ENCODE assay signal across 10 cellular contexts in the genomic region with DNA sequence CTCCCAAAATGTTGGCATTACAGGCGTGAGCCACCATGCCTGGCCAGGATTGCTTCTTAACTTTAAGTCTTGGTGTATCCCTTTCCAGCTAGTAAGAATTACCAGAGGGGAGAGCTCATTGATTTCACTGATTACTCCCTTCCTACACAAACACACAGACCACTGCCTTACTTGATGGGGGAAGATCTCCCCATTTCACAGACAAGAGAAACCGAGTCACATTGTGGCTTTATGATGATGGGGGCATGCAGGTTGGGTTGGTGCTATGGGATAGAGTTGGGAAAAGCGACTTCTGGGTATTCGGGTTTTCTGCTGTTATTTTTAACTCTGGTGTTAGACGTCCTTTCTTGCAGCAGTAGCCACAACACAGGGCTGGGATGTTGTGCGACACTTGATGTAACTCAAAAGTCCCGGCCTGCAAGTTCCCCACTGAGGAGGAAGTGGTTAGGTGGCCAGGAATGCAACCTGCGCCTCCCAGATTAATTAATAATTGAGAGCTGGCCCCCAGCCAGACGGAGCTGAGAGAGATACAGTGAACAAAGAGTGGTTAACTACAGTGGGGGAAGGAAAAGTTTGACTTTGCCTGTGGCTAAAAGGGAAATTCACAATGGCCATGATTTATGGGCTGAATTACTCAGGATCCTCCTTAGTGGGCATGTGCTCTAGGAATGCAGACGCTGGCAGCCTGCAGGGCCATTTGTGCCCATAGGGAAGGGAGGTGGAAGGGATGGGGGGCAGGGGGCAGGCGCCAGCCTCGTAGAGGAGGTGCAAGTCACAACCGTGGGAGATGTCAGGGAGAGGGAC.
DNase-seq lines count a peak whose midpoint lies in the region; ATAC-seq, FAIRE-seq and TF ChIP-seq lines count a peak whose summit lies in the region.
"Had no signal": no experiment of that assay in that cellular context is flagged by ENCODE, and none has a peak within 500 bp of the region (broad histone marks: within the 10 kb centered on the region; RNA-seq: fewer than 3 reads in every experiment).

No MANE protein-coding gene starts in this region.

- DNase-seq in SK-N-MC (ENCODE audit: low read depth, low spot score): peak; percentile 93
- DNase-seq in keratinocyte (ENCODE audit: low read depth, low spot score): peak; percentile 82
- DNase-seq in H54 (ENCODE audit: insufficient read length, low spot score): no peak
- DNase-seq in stimulated activated CD4-positive, alpha-beta T cell treated with anti-CD3 and anti-CD28 coated beads, Interleukin-15, amount 100 ng/mL, for 24 hours: no peak

- ATAC-seq in GM18861 (IDR thresholded peaks at IDR 0.05; ENCODE audit: unreplicated experiment) (peak; percentile 61), HG03175 (IDR thresholded peaks at IDR 0.05; ENCODE audit: unreplicated experiment) (peak; percentile 66), HG03565 (IDR thresholded peaks at IDR 0.05; ENCODE audit: unreplicated experiment) (no peak), HG03457 (IDR thresholded peaks at IDR 0.05; ENCODE audit: unreplicated experiment) (no peak)

- H3K9me1 ChIP-seq in keratinocyte (ENCODE audit: control insufficient read depth, extremely low read depth, insufficient read depth, low read length): no peaks in the 10 kb centered on the region

- H3K4me2 ChIP-seq in keratinocyte (ENCODE audit: control insufficient read depth, extremely low read depth, insufficient read depth, low read depth, low read length): peak overlapping the region; percentile 76

- H3K9me3 ChIP-seq in SK-N-MC (ENCODE audit: low read depth, low read length) (no peaks in the 10 kb centered on the region), keratinocyte (ENCODE audit: control insufficient read depth, low read depth, low read length) (no peaks in the 10 kb centered on the region)
- H3K9me3 ChIP-seq: neutrophil had no signal

- no peak overlapping the region for H2AFZ ChIP-seq in keratinocyte (ENCODE audit: control insufficient read depth, low read length)

- H3K4me3 ChIP-seq in SK-N-MC (peak overlapping the region; percentile 29), keratinocyte (ENCODE audit: control insufficient read depth in 2 of 3, extremely low read depth in 1 of 3, insufficient read depth in 2 of 3, low read depth in 1 of 3, low read length in 3 of 3) (peak overlapping the region in 1 of 3 experiments; percentile 7)

- dilution Hi-C loops in keratinocyte (cut with MboI; ENCODE audit: extremely low pct_ligation_motif_present, low sequenced_read_pairs): no loop called here

- H3K9ac ChIP-seq in SK-N-MC (ENCODE audit: insufficient read length) (no peak overlapping the region), keratinocyte (ENCODE audit: control insufficient read depth, extremely low read depth, insufficient read depth, low read length) (no peak overlapping the region)

- TF ChIP-seq POLR2A in H54 (IDR thresholded peaks at IDR 0.05; ENCODE audit: low read depth, low read length): no peak

- no peaks in the 10 kb centered on the region for H3K79me2 ChIP-seq in keratinocyte (ENCODE audit: control insufficient read depth, insufficient read depth, low read length)

- H3K36me3 ChIP-seq in SK-N-MC (ENCODE audit: insufficient read depth, low read length) (no peaks in the 10 kb centered on the region), keratinocyte (ENCODE audit: control insufficient read depth in 2 of 2, extremely low read depth in 1 of 2, insufficient read depth in 2 of 2, low read length in 2 of 2) (no peaks in the 10 kb centered on the region)
- H3K36me3 ChIP-seq: neutrophil had no signal

- H3K27ac ChIP-seq in SK-N-MC (0 out of 2 replicates have a peak overlapping the region, but pooled peaks have one; percentile 52), keratinocyte (ENCODE audit: control insufficient read depth, insufficient read depth, low read length) (no peak overlapping the region)
- H3K27ac ChIP-seq: neutrophil had no signal

- H3K4me1 ChIP-seq in keratinocyte (ENCODE audit: control insufficient read depth, extremely low read depth, insufficient read depth, low read length): peaks cover 36% of the 10 kb centered on the region

- FAIRE-seq in keratinocyte (lab: Jason Lieb, UNC) (peak; percentile 92), H54 (lab: Jason Lieb, UNC) (no peak)
- FAIRE-seq: TTC549 had no signal

- peaks cover 2% of the 10 kb centered on the region for H4K20me1 ChIP-seq in keratinocyte (ENCODE audit: control insufficient read depth, extremely low read depth, insufficient read depth, low read length)

- no peak for TF ChIP-seq CTCF in keratinocyte (optimal IDR thresholded peaks at IDR 0.05 in 1 of 3, IDR thresholded peaks at IDR 0.05 in 1 of 3, conservative IDR thresholded peaks at IDR 0.05 in 1 of 3; ENCODE audit: extremely low read depth in 1 of 3, insufficient read depth in 2 of 3, low read length in 3 of 3)

- H3K27me3 ChIP-seq in keratinocyte (ENCODE audit: control insufficient read depth, extremely low read depth, insufficient read depth, low read length): peaks cover 27% of the 10 kb centered on the region

Comparison
In these comparisons a context has a peak if more than half of its experiments do, and no peak if none do; other contexts are left out.
1. ATAC-seq: peak in GM18861 (single experiment) and HG03175 (single experiment); none in HG03565 (single experiment) and HG03457 (single experiment).
2. DNase-seq: peak in SK-N-MC (single experiment) and keratinocyte (single experiment); none in H54 (single experiment) and stimulated activated CD4-positive, alpha-beta T cell treated with anti-CD3 and anti-CD28 coated beads, Interleukin-15, amount 100 ng/mL, for 24 hours (single experiment).